ENCODE assay signal across 12 cellular contexts in the genomic region with DNA sequence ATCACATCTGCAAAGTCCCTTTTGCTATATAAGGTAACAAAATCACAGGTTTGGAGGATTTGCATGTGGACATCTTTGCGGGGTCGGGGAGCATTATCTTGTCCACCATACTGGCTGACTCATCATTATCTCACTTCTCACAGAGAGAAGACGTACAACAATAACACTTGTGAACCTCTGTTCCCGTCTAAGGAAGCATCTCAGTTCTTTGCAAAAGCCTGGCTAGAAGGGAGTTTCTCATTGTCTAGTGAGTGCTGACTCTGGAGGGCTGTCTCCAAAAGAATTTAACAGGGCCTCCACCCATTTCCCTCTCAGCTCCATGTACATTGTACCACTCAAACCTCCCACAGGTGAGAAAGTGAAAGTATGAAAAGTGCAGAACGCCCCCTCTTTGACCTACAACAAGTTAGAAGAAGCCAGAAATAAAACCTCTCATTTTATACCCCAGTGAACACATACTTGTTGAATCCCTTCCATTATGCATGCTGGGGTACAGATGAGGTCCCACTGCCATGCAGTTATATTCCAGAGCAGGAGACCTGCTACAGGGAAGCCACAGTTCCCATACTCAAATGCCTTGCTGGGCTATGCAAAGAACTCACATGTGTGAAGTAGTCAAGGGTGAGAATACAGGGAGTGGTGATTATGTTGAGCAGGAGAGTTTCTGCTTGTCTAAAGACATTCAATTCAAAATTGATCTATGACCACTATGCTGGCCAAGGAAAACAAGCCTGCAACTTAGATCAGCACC.
DNase-seq lines count a peak whose midpoint lies in the region; ATAC-seq, FAIRE-seq and TF ChIP-seq lines count a peak whose summit lies in the region.
"Had no signal": no experiment of that assay in that cellular context is flagged by ENCODE, and none has a peak within 500 bp of the region (broad histone marks: within the 10 kb centered on the region; RNA-seq: fewer than 3 reads in every experiment).

No MANE protein-coding gene starts in this region.

- no peaks in the 10 kb centered on the region for H3K4me1 Mint-ChIP-seq in Calu3 (ENCODE audit: low read depth, unreplicated experiment)

- no peak for DNase-seq in GM18507 (ENCODE audit: extremely low spot score, insufficient read length, low read depth)
- peak; percentile 14 for DNase-seq in fibroblast of villous mesenchyme (ENCODE audit: low read depth)
- DNase-seq in NCI-H69 (lab: John Stamatoyannopoulos, UW): no peak
- DNase-seq in Calu3: no peak
- DNase-seq in ecto neural progenitor cell (ENCODE audit: low spot score): no peak
- DNase-seq in SW480 (ENCODE audit: low spot score): no peak
- DNase-seq: effector memory CD8-positive, alpha-beta T cell; immature natural killer cell; NCI-H2029; pancreas had no signal

- H3K36me3 Mint-ChIP-seq in Calu3 (ENCODE audit: insufficient read depth, unreplicated experiment): no peaks in the 10 kb centered on the region

- peak; percentile 82 for FAIRE-seq in GM18507 (lab: Jason Lieb, UNC)
- FAIRE-seq: pancreas had no signal

- H3K9me3 Mint-ChIP-seq in Calu3 (ENCODE audit: low read depth, unreplicated experiment): peaks cover 7% of the 10 kb centered on the region

- no peak for TF ChIP-seq CTCF in fibroblast of villous mesenchyme (IDR thresholded peaks at IDR 0.05; ENCODE audit: insufficient read depth, low read depth, low read length)
- TF ChIP-seq CTCF in Calu3 (IDR thresholded peaks at IDR 0.05; ENCODE audit: unreplicated experiment): no peak

- ATAC-seq in GM21529 (IDR thresholded peaks at IDR 0.05; ENCODE audit: unreplicated experiment) (peak; percentile 55), HG03565 (IDR thresholded peaks at IDR 0.05; ENCODE audit: unreplicated experiment) (peak; percentile 43)
- ATAC-seq: effector memory CD8-positive, alpha-beta T cell; pancreas had no signal

- no peak overlapping the region for H3K27ac Mint-ChIP-seq in Calu3 (ENCODE audit: unreplicated experiment)
- H3K27ac Mint-ChIP-seq: effector memory CD8-positive, alpha-beta T cell; immature natural killer cell had no signal

- H3K27me3 Mint-ChIP-seq in Calu3 (ENCODE audit: unreplicated experiment): no peaks in the 10 kb centered on the region
- H3K27me3 Mint-ChIP-seq: effector memory CD8-positive, alpha-beta T cell had no signal

- CTCF ChIA-PET in Calu3 (lab: Charles Lee): no interaction called here

- intact Hi-C loops in Calu3 (cut with micrococcal nuclease; ENCODE audit: unreplicated experiment): no loop called here

- H3K4me3 Mint-ChIP-seq in Calu3 (ENCODE audit: low read depth, unreplicated experiment): no peak overlapping the region

- BruUV-seq in Calu3 (replicated peaks; lab: Mats Ljungman, UMichigan): no TSS peak

- H3K4me3 ChIP-seq in fibroblast of villous mesenchyme (ENCODE audit: low read depth, low read length): no peak overlapping the region
- H3K4me3 ChIP-seq: pancreas had no signal
